7 cellular contexts compared by ENCODE assay signal in genomic region chr21:35571910-35572309, GRCh38.
"Had no signal": no experiment of that assay in that cellular context is flagged by ENCODE, and none has a peak within 500 bp of the region (broad histone marks: within the 10 kb centered on the region; RNA-seq: fewer than 3 reads in every experiment).

No MANE protein-coding gene starts in this region.

- H3K27ac Mint-ChIP-seq: IgD-negative memory B cell had no signal

- ATAC-seq: HepG2, K562 had no signal

- H3K4me3 ChIP-seq: K562 had no signal

- H3K27ac ChIP-seq: HL-60 had no signal

- H3K36me3 Mint-ChIP-seq: IgD-negative memory B cell had no signal

- DNase-seq: IMR-90, KBM-7, KG1 had no signal

- H3K4me1 Mint-ChIP-seq: IgD-negative memory B cell had no signal

- H3K4me3 Mint-ChIP-seq: IgD-negative memory B cell had no signal
